In genomic region chr7:119343289-119343688, GRCh38 we compare ENCODE assay signal across 35 cellular contexts.
"Had no signal": no experiment of that assay in that cellular context is flagged by ENCODE, and none has a peak within 500 bp of the region (broad histone marks: within the 10 kb centered on the region; RNA-seq: fewer than 3 reads in every experiment).

No MANE protein-coding gene starts in this region.

- DNase-seq: activated B cell treated with CpG ODN at 0.5 μM for 24 hours; activated CD4-positive, alpha-beta memory T cell treated with anti-CD3 and anti-CD28 coated beads for 36 hours; activated CD4-positive, alpha-beta T cell treated with anti-CD3 and anti-CD28 coated beads for 4 hours; activated CD4-positive, alpha-beta T cell treated with anti-CD3 and anti-CD28 coated beads, Interleukin-2, amount 10 ng/mL, durations not matched to agents 24 days and 14 days; activated CD4-positive, alpha-beta T cell treated with anti-CD3 and anti-CD28 coated beads, Interleukin-2, amount 50 U/mL, for 1 hour; activated CD4-positive, alpha-beta T cell treated with anti-CD3 and anti-CD28 coated beads, Interleukin-2, amount 50 U/mL, for 4 hours; activated CD4-positive, CD25-positive, alpha-beta regulatory T cell treated with anti-CD3 and anti-CD28 coated beads, Interleukin-2, amount 50 U/mL, for 72 hours; activated CD8-positive, alpha-beta memory T cell treated with anti-CD3 and anti-CD28 coated beads, Interleukin-2, amount 50 U/mL, for 4 hours; activated CD8-positive, alpha-beta T cell treated with anti-CD3 and anti-CD28 coated beads for 36 hours; activated effector memory CD4-positive, alpha-beta T cell treated with anti-CD3 and anti-CD28 coated beads, Interleukin-2, amount 50 U/mL, for 16 hours; activated gamma-delta T cell treated with Interleukin-2 at 50 U/mL for 16 hours; activated naive CD4-positive, alpha-beta T cell; activated naive CD4-positive, alpha-beta T cell treated with anti-CD3 and anti-CD28 coated beads for 36 hours; activated naive CD4-positive, alpha-beta T cell treated with anti-CD3 and anti-CD28 coated beads, Interleukin-2, amount 50 U/mL, for 16 hours; activated naive CD8-positive, alpha-beta T cell treated with anti-CD3 and anti-CD28 coated beads for 36 hours; activated T-cell treated with anti-CD3 and anti-CD28 coated beads for 4 hours; activated T-cell treated with anti-CD3 and anti-CD28 coated beads, Interleukin-2, amount 50 U/mL, for 1 hour; activated T-cell treated with anti-CD3 and anti-CD28 coated beads, Interleukin-2, amount 50 U/mL, for 4 hours; activated T-cell treated with anti-CD3 and anti-CD28 coated beads, Interleukin-2, amount 50 U/mL, for 72 hours; adrenal gland; amniotic stem cell; aorta; body of pancreas; brain microvascular endothelial cell; central memory CD4-positive, alpha-beta T cell; T-helper 1 cell; T-helper 2 cell; T-helper 9 cell had no signal

- H3K9me3 Mint-ChIP-seq: activated CD4-positive, alpha-beta T cell treated with anti-CD3 and anti-CD28 coated beads, Interleukin-2, amount 10 ng/mL, durations not matched to agents 24 days and 14 days had no signal

- H3K4me1 ChIP-seq: adrenal gland, body of pancreas, breast epithelium had no signal

- H3K27me3 ChIP-seq: adrenal gland, body of pancreas, brain microvascular endothelial cell, breast epithelium had no signal

- H3K4me1 Mint-ChIP-seq: activated B cell treated with CpG ODN at 0.5 μM for 24 hours; activated CD4-positive, alpha-beta T cell treated with anti-CD3 and anti-CD28 coated beads, Interleukin-2, amount 10 ng/mL, durations not matched to agents 24 days and 14 days; activated naive CD8-positive, alpha-beta T cell treated with anti-CD3 and anti-CD28 coated beads for 36 hours; activated T-helper 17 cell treated with anti-CD3 and anti-CD28 coated beads, Interleukin-2, amount 50 U/mL, for 72 hours had no signal

- H3K27me3 Mint-ChIP-seq: activated B cell treated with CpG ODN at 0.5 μM for 24 hours; activated CD4-positive, alpha-beta memory T cell treated with anti-CD3 and anti-CD28 coated beads for 36 hours; activated CD4-positive, alpha-beta T cell treated with anti-CD3 and anti-CD28 coated beads, Interleukin-2, amount 10 ng/mL, durations not matched to agents 24 days and 14 days; activated CD8-positive, alpha-beta T cell treated with anti-CD3 and anti-CD28 coated beads for 36 hours; activated naive CD8-positive, alpha-beta T cell treated with anti-CD3 and anti-CD28 coated beads for 36 hours; activated T-helper 17 cell treated with anti-CD3 and anti-CD28 coated beads, Interleukin-2, amount 50 U/mL, for 72 hours had no signal

- ATAC-seq: activated CD8-positive, alpha-beta T cell treated with anti-CD3 and anti-CD28 coated beads for 36 hours; activated naive CD4-positive, alpha-beta T cell treated with anti-CD3 and anti-CD28 coated beads, Interleukin-2, amount 50 U/mL, for 72 hours; activated T-cell treated with anti-CD3 and anti-CD28 coated beads, Interleukin-2, amount 50 U/mL, for 4 hours; activated T-cell treated with anti-CD3 and anti-CD28 coated beads, Interleukin-2, amount 50 U/mL, for 72 hours; activated T-helper 17 cell treated with anti-CD3 and anti-CD28 coated beads, Interleukin-2, amount 50 U/mL, for 72 hours; body of pancreas had no signal

- H3K4me3 Mint-ChIP-seq: activated B cell treated with CpG ODN at 0.5 μM for 24 hours; activated CD4-positive, alpha-beta memory T cell treated with anti-CD3 and anti-CD28 coated beads for 36 hours; activated CD4-positive, alpha-beta T cell treated with anti-CD3 and anti-CD28 coated beads, Interleukin-2, amount 10 ng/mL, durations not matched to agents 24 days and 14 days; activated CD8-positive, alpha-beta T cell treated with anti-CD3 and anti-CD28 coated beads for 36 hours; activated naive CD4-positive, alpha-beta T cell treated with anti-CD3 and anti-CD28 coated beads for 36 hours; activated naive CD8-positive, alpha-beta T cell treated with anti-CD3 and anti-CD28 coated beads for 36 hours; activated T-cell treated with anti-CD3 and anti-CD28 coated beads, Interleukin-2, amount 50 U/mL, for 4 hours; activated T-cell treated with anti-CD3 and anti-CD28 coated beads, Interleukin-2, amount 50 U/mL, for 72 hours; activated T-helper 1 cell treated with anti-CD3 and anti-CD28 coated beads, Interleukin-12 subunit alpha, Interleukin-12 subunit beta, Interleukin-2, Interleukin-4 antibody, amounts not matched to agents 30 ng/mL and 10 ng/mL and 1 ng/mL, durations not matched to agents 14 hours and 24 hours and 36 hours; activated T-helper 17 cell treated with anti-CD3 and anti-CD28 coated beads, Interleukin-2, amount 50 U/mL, for 72 hours; T-helper 1 cell treated with Interleukin-12 subunit alpha and Interleukin-12 subunit beta and Interleukin-4 antibody, amounts not matched to agents 30 μg/mL and 1 μg/mL, for 36 hours; T-helper 2 cell treated with Interferon-gamma antibody and Interleukin-4, amounts not matched to agents 5 μg/mL and 100 μg/mL, for 36 hours had no signal

- H3K36me3 Mint-ChIP-seq: activated CD4-positive, alpha-beta memory T cell treated with anti-CD3 and anti-CD28 coated beads for 36 hours; activated naive CD4-positive, alpha-beta T cell treated with anti-CD3 and anti-CD28 coated beads, Interleukin-2, amount 50 U/mL, for 72 hours; activated naive CD8-positive, alpha-beta T cell treated with anti-CD3 and anti-CD28 coated beads for 36 hours had no signal

- H3K27ac Mint-ChIP-seq: activated B cell treated with CpG ODN at 0.5 μM for 24 hours; activated CD4-positive, alpha-beta memory T cell treated with anti-CD3 and anti-CD28 coated beads for 36 hours; activated CD4-positive, alpha-beta T cell treated with anti-CD3 and anti-CD28 coated beads, Interleukin-2, amount 10 ng/mL, durations not matched to agents 24 days and 14 days; activated CD8-positive, alpha-beta T cell treated with anti-CD3 and anti-CD28 coated beads for 36 hours; activated naive CD4-positive, alpha-beta T cell treated with anti-CD3 and anti-CD28 coated beads for 36 hours; activated naive CD4-positive, alpha-beta T cell treated with anti-CD3 and anti-CD28 coated beads, Interleukin-2, amount 50 U/mL, for 72 hours; activated naive CD8-positive, alpha-beta T cell treated with anti-CD3 and anti-CD28 coated beads for 36 hours; activated T-cell treated with anti-CD3 and anti-CD28 coated beads, Interleukin-2, amount 50 U/mL, for 72 hours; activated T-helper 1 cell treated with anti-CD3 and anti-CD28 coated beads, Interleukin-12 subunit alpha, Interleukin-12 subunit beta, Interleukin-2, Interleukin-4 antibody, amounts not matched to agents 30 ng/mL and 10 ng/mL and 1 ng/mL, durations not matched to agents 14 hours and 24 hours and 36 hours; activated T-helper 17 cell treated with anti-CD3 and anti-CD28 coated beads, Interleukin-2, amount 50 U/mL, for 72 hours; T-helper 1 cell treated with Interleukin-12 subunit alpha and Interleukin-12 subunit beta and Interleukin-4 antibody, amounts not matched to agents 30 μg/mL and 1 μg/mL, for 36 hours; T-helper 2 cell treated with Interferon-gamma antibody and Interleukin-4, amounts not matched to agents 5 μg/mL and 100 μg/mL, for 36 hours had no signal

- H3K4me3 ChIP-seq: adrenal gland, body of pancreas, breast epithelium had no signal

- H3K27ac ChIP-seq: adrenal gland, body of pancreas, brain microvascular endothelial cell, breast epithelium, VCaP had no signal

- H3K36me3 ChIP-seq: adrenal gland, brain microvascular endothelial cell, breast epithelium had no signal
